8 cellular contexts compared by ENCODE assay signal in genomic region chr22:38706885-38707180, GRCh38. TPM values are rescaled to one million over a fixed set of nuclear protein-coding genes. Genes with fewer than 3 reads are reported as not detected.
A peak's percentile ranks its signal among the peaks of the same experiment; 100 is the strongest.
DNase-seq lines count a peak whose midpoint lies in the region; ATAC-seq and TF ChIP-seq lines count a peak whose summit lies in the region.

No MANE protein-coding gene starts in this region.

- peak overlapping the region; percentile 96 for H3K9ac ChIP-seq in BLaER1
- H3K9ac ChIP-seq in MM.1S (ENCODE audit: low read length), result peak overlapping the region; percentile 92
- peak overlapping the region; percentile 88 for H3K9ac ChIP-seq in neural cell (ENCODE audit: low read length)

- WGBS in ectodermal cell, 2 experiments, result 0 to 29% methylated on average over 1 to 3 of the region's 4 CpGs

- H3K4me2 ChIP-seq in BLaER1 (peak overlapping the region; percentile 99), MM.1S (ENCODE audit: low read depth, low read length) (peak overlapping the region; percentile 71), neural cell (ENCODE audit: low read length) (peak overlapping the region; percentile 57)

- H3K27ac ChIP-seq in BLaER1 (peak overlapping the region; percentile 95), MM.1S (ENCODE audit: low read length) (peak overlapping the region; percentile 95), ectodermal cell (ENCODE audit: insufficient read depth, low read depth, low read length, poor library complexity, severe bottlenecking) (no peak overlapping the region), neural cell (ENCODE audit: low read length) (peak overlapping the region; percentile 74)

- no peak for ATAC-seq in GM18502 (IDR thresholded peaks at IDR 0.05; ENCODE audit: poor library complexity, unreplicated experiment)

- no peaks in the 10 kb centered on the region for H3K9me3 ChIP-seq in BLaER1
- no peaks in the 10 kb centered on the region for H3K9me3 ChIP-seq in MM.1S (replicated peaks; ENCODE audit: insufficient read depth, low read length)
- no peaks in the 10 kb centered on the region for H3K9me3 ChIP-seq in ectodermal cell (ENCODE audit: control insufficient read depth, low read length)
- no peaks in the 10 kb centered on the region for H3K9me3 ChIP-seq in neural cell (ENCODE audit: low read length)

- TF ChIP-seq CTCF in MM.1S (IDR thresholded peaks at IDR 0.05; ENCODE audit: low read length), result no peak
- no peak for TF ChIP-seq CTCF in neural cell (IDR thresholded peaks at IDR 0.05; ENCODE audit: poor library complexity, severe bottlenecking)

- TF ChIP-seq RAD21 in neural cell (conservative IDR thresholded peaks at IDR 0.05), result no peak

- H3K9me2 ChIP-seq in MM.1S (replicated peaks; ENCODE audit: insufficient read depth, low read length) (no peaks in the 10 kb centered on the region), neural cell (ENCODE audit: insufficient read depth, low read length) (no peaks in the 10 kb centered on the region)

- H3F3A ChIP-seq in MM.1S (ENCODE audit: insufficient read depth, low read length), result peaks cover 30% of the 10 kb centered on the region
- no peaks in the 10 kb centered on the region for H3F3A ChIP-seq in neural cell (ENCODE audit: insufficient read depth, low read length, poor library complexity, severe bottlenecking)

- H3K36me3 ChIP-seq in BLaER1, result peaks cover 26% of the 10 kb centered on the region
- H3K36me3 ChIP-seq in MM.1S (replicated peaks; ENCODE audit: insufficient read depth, low read length), result peaks cover 4% of the 10 kb centered on the region; the same call in 1 of the 2 replicates
- H3K36me3 ChIP-seq in ectodermal cell (ENCODE audit: control insufficient read depth, insufficient read depth, low read length), result no peaks in the 10 kb centered on the region
- H3K36me3 ChIP-seq in neural cell (ENCODE audit: insufficient read depth, low read length), result no peaks in the 10 kb centered on the region

- no peak for TF ChIP-seq EP300 in neural cell (conservative IDR thresholded peaks at IDR 0.05; ENCODE audit: poor library complexity, severe bottlenecking)

- H2AFZ ChIP-seq in MM.1S (ENCODE audit: low read length), result no peak overlapping the region
- H2AFZ ChIP-seq in neural cell (ENCODE audit: low read depth, low read length), result no peak overlapping the region

- H3K4me1 ChIP-seq in BLaER1, result peaks cover 49% of the 10 kb centered on the region
- H3K4me1 ChIP-seq in MM.1S (ENCODE audit: low read length), result peaks cover 34% of the 10 kb centered on the region
- peaks cover 18% of the 10 kb centered on the region for H3K4me1 ChIP-seq in ectodermal cell (ENCODE audit: control insufficient read depth, insufficient read depth, low read length)

- H4K20me1 ChIP-seq in BLaER1 (peaks cover 60% of the 10 kb centered on the region), MM.1S (ENCODE audit: insufficient read depth, low read length) (peaks cover 29% of the 10 kb centered on the region), neural cell (ENCODE audit: insufficient read depth) (no peaks in the 10 kb centered on the region)

- DNase-seq in MM.1S, result no peak
- DNase-seq in GDM1 (lab: John Stamatoyannopoulos, UW), result no peak
- DNase-seq in DMS153 treated with DMSO at 0.1 percent for 48 hours (lab: John Stamatoyannopoulos, UW; ENCODE audit: unreplicated experiment), result no peak
- no peak for DNase-seq in stimulated activated CD4-positive, alpha-beta T cell treated with anti-CD3 and anti-CD28 coated beads, Interleukin-12 subunit alpha, Interleukin-12 subunit beta, amount 100 ng/mL, for 4 hours

- H3K27me3 ChIP-seq in BLaER1 (no peaks in the 10 kb centered on the region), MM.1S (replicated peaks; ENCODE audit: insufficient read depth, low read length) (no peaks in the 10 kb centered on the region), ectodermal cell (ENCODE audit: control insufficient read depth, insufficient read depth, low read length, poor library complexity, severe bottlenecking) (no peaks in the 10 kb centered on the region), neural cell (ENCODE audit: insufficient read depth, low read depth, low read length) (no peaks in the 10 kb centered on the region)

- peak overlapping the region; percentile 94 for H3K4me3 ChIP-seq in BLaER1
- peak overlapping the region; percentile 80 for H3K4me3 ChIP-seq in MM.1S (ENCODE audit: low read length)
- peak overlapping the region; percentile 93 for H3K4me3 ChIP-seq in ectodermal cell (ENCODE audit: insufficient read depth, low read depth, low read length)
- H3K4me3 ChIP-seq in neural cell (ENCODE audit: low read length), result peak overlapping the region; percentile 98

- H3K79me2 ChIP-seq in MM.1S (ENCODE audit: low read length) (peaks cover 61% of the 10 kb centered on the region), neural cell (replicated peaks; ENCODE audit: insufficient read depth, low read length) (peaks cover 47% of the 10 kb centered on the region)

TF ChIP-seq in neural cell, 6 proteins besides CTCF, POLR2A, EP300 and RAD21:
- TF ChIP-seq SMC3 (conservative IDR thresholded peaks at IDR 0.05; ENCODE audit: poor library complexity), result no peak
- TF ChIP-seq EZH2 (IDR thresholded peaks at IDR 0.05; ENCODE audit: borderline replicate concordance, insufficient read depth, low read length, poor library complexity, severe bottlenecking), result no peak
- TF ChIP-seq MXI1 (conservative IDR thresholded peaks at IDR 0.05; ENCODE audit: poor library complexity, severe bottlenecking), result no peak
- TF ChIP-seq REST (IDR thresholded peaks at IDR 0.05; ENCODE audit: borderline replicate concordance), result no peak
- no peak for TF ChIP-seq POLR2AphosphoS5 (IDR thresholded peaks at IDR 0.05)
- no peak for TF ChIP-seq TAF1 (IDR thresholded peaks at IDR 0.05; ENCODE audit: low read depth)
TF ChIP-seq in neural cell: peak in this region for 0.

RNA-seq across cellular contexts. Expression of gene GTPBP1, which starts 1.1 kb away (rescaled TPM):
- polyA plus RNA-seq in ectodermal cell (2013, experiment 1 of 4), result 64.2 TPM
- 70.5 TPM for polyA plus RNA-seq in ectodermal cell (2013, experiment 2 of 4)
- 53.1 TPM for polyA plus RNA-seq in ectodermal cell (2013, experiment 3 of 4)
- 60.0 TPM for polyA plus RNA-seq in ectodermal cell (2013, experiment 4 of 4)
- 31.9 TPM in 2 replicates for polyA plus RNA-seq in neural cell
- 65.1 and 69.4 TPM in 2 replicates for polyA minus RNA-seq in neural cell

RNA-seq across cellular contexts. Expression of gene JOSD1, which starts 6.1 kb away (rescaled TPM):
- polyA plus RNA-seq in ectodermal cell (2013, experiment 1 of 4), result 28.7 TPM
- polyA plus RNA-seq in ectodermal cell (2013, experiment 2 of 4), result 29.7 TPM
- polyA plus RNA-seq in ectodermal cell (2013, experiment 3 of 4), result 24.7 TPM
- polyA plus RNA-seq in ectodermal cell (2013, experiment 4 of 4), result 29.1 TPM
- 63.5 and 71.3 TPM in 2 replicates for polyA plus RNA-seq in neural cell
- 65.4 and 77.4 TPM in 2 replicates for polyA minus RNA-seq in neural cell

RNA-seq across cellular contexts. Expression of gene TOMM22, which starts 25.1 kb away (rescaled TPM):
- polyA plus RNA-seq in ectodermal cell (2013, experiment 1 of 4), result 96.5 TPM
- 96.6 TPM for polyA plus RNA-seq in ectodermal cell (2013, experiment 2 of 4)
- polyA plus RNA-seq in ectodermal cell (2013, experiment 3 of 4), result 73.4 TPM
- polyA plus RNA-seq in ectodermal cell (2013, experiment 4 of 4), result 81.1 TPM
- 79.1 and 112 TPM in 2 replicates for polyA plus RNA-seq in neural cell
- polyA minus RNA-seq in neural cell, result 30.7 and 30.9 TPM in 2 replicates

RNA-seq across cellular contexts. Expression of gene SUN2, which starts 49.0 kb away (rescaled TPM):
- polyA plus RNA-seq in ectodermal cell (2013, experiment 1 of 4), result 22.4 TPM
- 20.0 TPM for polyA plus RNA-seq in ectodermal cell (2013, experiment 2 of 4)
- polyA plus RNA-seq in ectodermal cell (2013, experiment 3 of 4), result 23.1 TPM
- polyA plus RNA-seq in ectodermal cell (2013, experiment 4 of 4), result 22.5 TPM
- 156 and 172 TPM in 2 replicates for polyA plus RNA-seq in neural cell
- 111 and 142 TPM in 2 replicates for polyA minus RNA-seq in neural cell

RNA-seq across cellular contexts. Expression of gene CBY1, which starts 50.4 kb away (rescaled TPM):
- polyA plus RNA-seq in ectodermal cell (2013, experiment 1 of 4), result 58.8 TPM
- 59.3 TPM for polyA plus RNA-seq in ectodermal cell (2013, experiment 2 of 4)
- 42.2 TPM for polyA plus RNA-seq in ectodermal cell (2013, experiment 3 of 4)
- 47.3 TPM for polyA plus RNA-seq in ectodermal cell (2013, experiment 4 of 4)
- 38.3 and 51.4 TPM in 2 replicates for polyA plus RNA-seq in neural cell
- polyA minus RNA-seq in neural cell, result 23.1 and 24.9 TPM in 2 replicates
